30 cellular contexts compared by ENCODE assay signal in genomic region chr18:44320619-44321460, GRCh38.
DNase-seq lines count a peak whose midpoint lies in the region; ATAC-seq, FAIRE-seq and TF ChIP-seq lines count a peak whose summit lies in the region.
"Had no signal": no experiment of that assay in that cellular context is flagged by ENCODE, and none has a peak within 500 bp of the region (broad histone marks: within the 10 kb centered on the region; RNA-seq: fewer than 3 reads in every experiment).

No MANE protein-coding gene starts in this region.

- H3K27ac ChIP-seq in H1 (ENCODE audit: low read depth, low read length) = no peak overlapping the region
- no peak overlapping the region for H3K27ac ChIP-seq in neuronal stem cell (replicated peaks; ENCODE audit: low read length)
- H3K27ac ChIP-seq: gastroesophageal sphincter, hepatocyte, PC-9, right lobe of liver, thoracic aorta had no signal

- H3K9me3 ChIP-seq in H1 (ENCODE audit: insufficient read depth in 2 of 2, low read depth in 1 of 2, low read length in 1 of 2) (peaks cover 0 to 3% of the 10 kb centered on the region in 2 experiments; a peak in 2 of 4 replicates), neuronal stem cell (replicated peaks in 1 of 2; ENCODE audit: control insufficient read depth in 2 of 2, insufficient read depth in 1 of 2, low read depth in 1 of 2, low read length in 2 of 2) (no peaks in the 10 kb centered on the region)
- H3K9me3 ChIP-seq: Caco-2, gastroesophageal sphincter, MG63, right lobe of liver, thoracic aorta had no signal

- H3K36me3 ChIP-seq in H1 (ENCODE audit: control insufficient read depth in 2 of 4, insufficient read depth in 4 of 4, low read length in 3 of 4) (no peaks in the 10 kb centered on the region), neuronal stem cell (replicated peaks in 1 of 2; ENCODE audit: control insufficient read depth in 2 of 2, insufficient read depth in 2 of 2, low read length in 2 of 2) (no peaks in the 10 kb centered on the region)
- H3K36me3 ChIP-seq: gastroesophageal sphincter, MG63, right lobe of liver, thoracic aorta had no signal

- TF ChIP-seq CTCF in NB4 (IDR thresholded peaks at IDR 0.05; ENCODE audit: low read depth, low read length) (peak; percentile 16), H1 (IDR thresholded peaks at IDR 0.05; ENCODE audit: control extremely low read depth in 1 of 3, insufficient read depth in 1 of 3, low read depth in 1 of 3, low read length in 3 of 3) (peak in 2 of 3 experiments; percentile 42 to 61; a peak in 2 of 4 replicates)

- H3K18ac ChIP-seq in H1 (ENCODE audit: extremely low read depth, low read length) (no peak overlapping the region), neuronal stem cell (ENCODE audit: low read length) (peak overlapping the region; percentile 85)

- no peak overlapping the region for H2AFZ ChIP-seq in H1 (ENCODE audit: low read length)
- H2AFZ ChIP-seq in neuronal stem cell (ENCODE audit: low read length) = no peak overlapping the region
- H2AFZ ChIP-seq: hepatocyte, PC-9 had no signal

- H4K8ac ChIP-seq in H1 (ENCODE audit: extremely low read depth, insufficient read depth, low read length) (no peak overlapping the region), neuronal stem cell (ENCODE audit: low read depth, low read length) (no peak overlapping the region)

- FAIRE-seq in H1 (lab: Jason Lieb, UNC) = no peak
- FAIRE-seq: urothelium cell line had no signal

- H2AK5ac ChIP-seq in H1 (ENCODE audit: low read depth, low read length) (no peak overlapping the region), neuronal stem cell (ENCODE audit: low read depth, low read length) (no peak overlapping the region)

- TF ChIP-seq POLR2A in NB4 (IDR thresholded peaks at IDR 0.05; ENCODE audit: extremely low read depth, insufficient read length) (no peak), H1 (IDR thresholded peaks at IDR 0.05; ENCODE audit: control extremely low read depth in 1 of 2, low read depth in 2 of 2, low read length in 2 of 2) (no peak)

- H3K27me3 ChIP-seq in H1 (replicated peaks in 1 of 4; ENCODE audit: control insufficient read depth in 3 of 4, extremely low read depth in 1 of 4, insufficient read depth in 3 of 4, low read length in 3 of 4) (no peaks in the 10 kb centered on the region), neuronal stem cell (ENCODE audit: control insufficient read depth in 3 of 3, insufficient read depth in 3 of 3, low read depth in 1 of 3, low read length in 3 of 3) (no peaks in the 10 kb centered on the region)
- H3K27me3 ChIP-seq: gastroesophageal sphincter, hepatocyte, MG63, right lobe of liver had no signal

- no peaks in the 10 kb centered on the region for H3K23me2 ChIP-seq in H1 (ENCODE audit: low read depth, low read length)

- H2BK5ac ChIP-seq in H1 (ENCODE audit: low read depth, low read length) = no peak overlapping the region
- no peak overlapping the region for H2BK5ac ChIP-seq in neuronal stem cell (ENCODE audit: low read length)

- H3K56ac ChIP-seq in H1 (replicated peaks; ENCODE audit: insufficient read length, low read depth, low read length) = no peak overlapping the region

- H3K79me1 ChIP-seq in H1 (ENCODE audit: low read depth, low read length) = no peaks in the 10 kb centered on the region
- no peaks in the 10 kb centered on the region for H3K79me1 ChIP-seq in neuronal stem cell (ENCODE audit: low read depth, low read length)

- H2BK15ac ChIP-seq in H1 (ENCODE audit: low read length) (no peak overlapping the region), neuronal stem cell (ENCODE audit: low read length) (no peak overlapping the region)

- no peak overlapping the region for H2BK20ac ChIP-seq in H1 (ENCODE audit: low read length)

- peak in 1 of 2 experiments; percentile 30; a peak in 1 of 4 replicates for TF ChIP-seq RAD21 in H1 (IDR thresholded peaks at IDR 0.05 in 1 of 2, conservative IDR thresholded peaks at IDR 0.05 in 1 of 2; ENCODE audit: low read depth in 2 of 2, low read length in 2 of 2)

- DNase-seq in DMS53 (lab: John Stamatoyannopoulos, UW) (peak; percentile 23), DMS53 treated with DMSO at 0.1 percent for 48 hours (lab: John Stamatoyannopoulos, UW; ENCODE audit: unreplicated experiment) (no peak), NB4 (ENCODE audit: low read depth) (peak; percentile 1), H1 (ENCODE audit: low read depth in 1 of 2, low spot score in 2 of 2) (peak in 1 of 2 experiments; percentile 49), neuronal stem cell (ENCODE audit: low spot score) (no peak), superior temporal gyrus (ENCODE audit: extremely low spot score) (no peak)
- DNase-seq: 8988T; activated CD4-positive, alpha-beta T cell treated with anti-CD3 and anti-CD28 coated beads for 36 hours; activated CD8-positive, alpha-beta T cell treated with anti-CD3 and anti-CD28 coated beads for 36 hours; amygdala; DMS79 treated with DMSO at 0.1 percent for 48 hours; KBM-7; mesenchymal stem cell; MG63; NCI-H1105 treated with DMSO at 0.1 percent for 48 hours; NCI-H2029 treated with DMSO at 0.1 percent for 48 hours; NCI-H524; PC-9; right lobe of liver; SHP77; stimulated activated CD8-positive, alpha-beta memory T cell treated with anti-CD3 and anti-CD28 coated beads, Interleukin-4, amount 100 ng/mL, for 48 hours had no signal

- H2BK12ac ChIP-seq in H1 (ENCODE audit: low read depth, low read length) = no peak overlapping the region
- no peak overlapping the region for H2BK12ac ChIP-seq in neuronal stem cell (ENCODE audit: low read length)

- CTCF ChIA-PET in H1 (lab: Charles Lee; ENCODE audit: partially characterized antibody) = interaction anchor here (0.6 to 2.0 kb wide), 7 partner anchors 10 to 1202 kb away, joined by 3 to 5 read pairs (median 3); no protein-coding TSS in a partner anchor

- H3K4me3 ChIP-seq in NB4 (ENCODE audit: low read depth, low read length) (no peak overlapping the region), H1 (ENCODE audit: extremely low read depth in 1 of 4, insufficient read depth in 2 of 4, low read depth in 3 of 4, low read length in 4 of 4) (no peak overlapping the region), neuronal stem cell (ENCODE audit: low read length in 2 of 2) (no peak overlapping the region)
- H3K4me3 ChIP-seq: gastroesophageal sphincter, hepatocyte, MG63, PC-9, right lobe of liver, thoracic aorta had no signal

- H3K9ac ChIP-seq in H1 (replicated peaks in 1 of 4; ENCODE audit: extremely low read depth in 1 of 4, low read depth in 3 of 4, low read length in 3 of 4) (no peak overlapping the region), neuronal stem cell (ENCODE audit: low read depth, low read length, poor library complexity) (no peak overlapping the region)

- H3K4me2 ChIP-seq in H1 (ENCODE audit: insufficient read depth in 1 of 2, low read depth in 2 of 2, low read length in 2 of 2) = no peak overlapping the region
- no peak overlapping the region for H3K4me2 ChIP-seq in neuronal stem cell (ENCODE audit: insufficient read depth, low read length, poor library complexity, severe bottlenecking)
- H3K4me2 ChIP-seq: hepatocyte, PC-9 had no signal

- 94% methylated on average over 25 of the region's 26 CpGs; no CpG with 5 or more reads in 1 of the 2 experiments for WGBS in H1 (ENCODE audit: extremely low coverage in 1 of 2, insufficient coverage in 1 of 2, insufficient read length in 1 of 2, insufficient replicate concordance in 2 of 2, low coverage in 1 of 2, low lambda C conversion rate in 2 of 2, missing lambda C conversion rate in 1 of 2), 2 experiments
- no CpG with 5 or more reads among the region's 26 CpGs for WGBS in neuronal stem cell (ENCODE audit: extremely low coverage in 2 of 2, insufficient read length in 2 of 2, insufficient replicate concordance in 1 of 2), 2 donors

- no peak overlapping the region for H3K14ac ChIP-seq in H1 (ENCODE audit: insufficient read length)
- no peak overlapping the region for H3K14ac ChIP-seq in neuronal stem cell (ENCODE audit: low read length)

- H4K91ac ChIP-seq in H1 (replicated peaks; ENCODE audit: insufficient read length, low read length) (no peak overlapping the region), neuronal stem cell (ENCODE audit: low read depth, low read length, poor library complexity) (no peak overlapping the region)

- H2BK120ac ChIP-seq in H1 (replicated peaks; ENCODE audit: low read depth, low read length) (no peak overlapping the region), neuronal stem cell (ENCODE audit: low read depth, low read length) (no peak overlapping the region)

- H3K79me2 ChIP-seq in H1 (ENCODE audit: control insufficient read depth in 1 of 2, insufficient read depth in 2 of 2, low read length in 2 of 2) = no peaks in the 10 kb centered on the region
- H3K79me2 ChIP-seq: hepatocyte had no signal

- H3K23ac ChIP-seq in H1 (ENCODE audit: insufficient read length) (no peak overlapping the region), neuronal stem cell (ENCODE audit: low read depth, low read length, poor library complexity) (no peak overlapping the region)

- POLR2A ChIA-PET in H1 (lab: Charles Lee; ENCODE audit: partially characterized antibody) = no interaction called here

- TF ChIP-seq EP300 in H1 (IDR thresholded peaks at IDR 0.05; ENCODE audit: borderline replicate concordance in 1 of 2, low read depth in 2 of 2, low read length in 2 of 2) = no peak

- H4K20me1 ChIP-seq in H1 (replicated peaks in 1 of 2; ENCODE audit: control insufficient read depth in 1 of 2, insufficient read depth in 2 of 2, low read length in 2 of 2) = no peaks in the 10 kb centered on the region

- no peak for ATAC-seq in HG03520 (IDR thresholded peaks at IDR 0.05; ENCODE audit: unreplicated experiment)
- no peak for ATAC-seq in HG02981 (IDR thresholded peaks at IDR 0.05; ENCODE audit: unreplicated experiment)
- ATAC-seq: activated CD4-positive, alpha-beta T cell treated with anti-CD3 and anti-CD28 coated beads for 36 hours; activated CD8-positive, alpha-beta T cell treated with anti-CD3 and anti-CD28 coated beads for 36 hours; activated T-helper 17 cell treated with anti-CD3 and anti-CD28 coated beads, Interleukin-2, amount 50 U/mL, for 72 hours; gastroesophageal sphincter; left lobe of liver; right lobe of liver had no signal

- no peak overlapping the region for H3K4ac ChIP-seq in H1 (replicated peaks; ENCODE audit: insufficient read length, low read depth, low read length)
- H3K4ac ChIP-seq in neuronal stem cell (ENCODE audit: low read length) = no peak overlapping the region

- H4K5ac ChIP-seq in H1 (ENCODE audit: insufficient read length, low read depth, low read length) = no peak overlapping the region

- H3K4me1 ChIP-seq in H1 (replicated peaks in 1 of 4; ENCODE audit: control insufficient read depth in 3 of 4, insufficient read depth in 4 of 4, low read length in 3 of 4) (no peaks in the 10 kb centered on the region), neuronal stem cell (ENCODE audit: control insufficient read depth in 2 of 2, insufficient read depth in 1 of 2, low read depth in 1 of 2, low read length in 2 of 2) (no peaks in the 10 kb centered on the region)
- H3K4me1 ChIP-seq: Caco-2, right lobe of liver had no signal

TF ChIP-seq in H1, 55 proteins besides CTCF, POLR2A, EP300 and RAD21 (continues in another document):
- TF ChIP-seq NRF1 (IDR thresholded peaks at IDR 0.05; ENCODE audit: low read depth, low read length) (no peak), TEAD4 (IDR thresholded peaks at IDR 0.05; ENCODE audit: low read depth, low read length) (no peak), GTF2F1 (IDR thresholded peaks at IDR 0.05; ENCODE audit: borderline replicate concordance, low read depth, low read length) (no peak), FOSL1 (IDR thresholded peaks at IDR 0.05; ENCODE audit: insufficient read depth, low read depth, low read length) (no peak), KDM5A (IDR thresholded peaks at IDR 0.05; ENCODE audit: low read length) (no peak)

Comparison
In these comparisons a context has a peak if more than half of its experiments do, and no peak if none do; other contexts are left out.
1. DNase-seq: peak in DMS53 (single experiment) and NB4 (single experiment); none in DMS53 treated with DMSO at 0.1 percent for 48 hours (single experiment), neuronal stem cell (single experiment) and superior temporal gyrus (single experiment).